Comparison of ENCODE assay signal across 20 cellular contexts in the genomic region with DNA sequence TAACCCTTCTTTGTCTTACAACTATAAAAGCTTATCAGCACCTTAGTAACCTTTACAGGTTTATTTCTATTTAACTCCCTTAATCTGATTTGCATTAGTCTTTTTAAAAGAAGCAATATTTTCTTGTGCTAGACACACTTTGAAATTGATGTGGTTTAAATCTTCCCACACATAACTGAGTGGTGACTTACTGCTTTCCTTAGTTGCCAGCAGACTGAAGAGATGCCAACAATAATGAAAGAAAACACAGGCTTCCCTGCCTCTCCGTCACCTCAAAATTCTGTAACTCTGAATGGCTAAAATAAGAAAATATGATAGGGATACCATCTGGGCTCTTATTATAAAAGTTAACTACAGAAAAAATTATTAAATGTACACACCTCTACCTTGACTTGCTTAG.
DNase-seq lines count a peak whose midpoint lies in the region; ATAC-seq and TF ChIP-seq lines count a peak whose summit lies in the region.
"Had no signal": no experiment of that assay in that cellular context is flagged by ENCODE, and none has a peak within 500 bp of the region (broad histone marks: within the 10 kb centered on the region; RNA-seq: fewer than 3 reads in every experiment).

No MANE protein-coding gene starts in this region.

- no peaks in the 10 kb centered on the region for H3K4me1 Mint-ChIP-seq in MCF 10A (ENCODE audit: insufficient read depth, unreplicated experiment)
- H3K4me1 Mint-ChIP-seq in activated CD4-positive, alpha-beta memory T cell treated with anti-CD3 and anti-CD28 coated beads for 36 hours (ENCODE audit: low read depth), result no peaks in the 10 kb centered on the region
- H3K4me1 Mint-ChIP-seq: activated naive CD8-positive, alpha-beta T cell treated with anti-CD3 and anti-CD28 coated beads, Interleukin-2, amount 50 U/mL, for 24 hours; immature natural killer cell had no signal

- DNase-seq in MCF 10A (ENCODE audit: unreplicated experiment) (peak; percentile 35), breast epithelium (ENCODE audit: low spot score in 2 of 2) (no peak), astrocyte of the cerebellum (ENCODE audit: low read depth) (peak; percentile 92), foreskin fibroblast (peak; percentile 42 to 72), ACHN (no peak), NCI-H187 treated with DMSO at 0.1 percent for 48 hours (lab: John Stamatoyannopoulos, UW) (no peak)
- DNase-seq in activated CD4-positive, alpha-beta memory T cell treated with anti-CD3 and anti-CD28 coated beads for 36 hours, result no peak
- DNase-seq: activated CD4-positive, alpha-beta T cell treated with anti-CD3 and anti-CD28 coated beads for 1 hour; activated naive CD8-positive, alpha-beta T cell treated with anti-CD3 and anti-CD28 coated beads, Interleukin-2, amount 50 U/mL, for 24 hours; immature natural killer cell; NCI-H1092; NCI-H2107; NCI-H526; tibial artery had no signal

- TF ChIP-seq CTCF in MCF 10A (IDR thresholded peaks at IDR 0.05; ENCODE audit: unreplicated experiment), result no peak
- no peak for TF ChIP-seq CTCF in breast epithelium (IDR thresholded peaks at IDR 0.05)
- TF ChIP-seq CTCF in astrocyte of the cerebellum (IDR thresholded peaks at IDR 0.05; ENCODE audit: low read depth, low read length, missing control alignments), result no peak
- TF ChIP-seq CTCF in foreskin fibroblast (IDR thresholded peaks at IDR 0.05; ENCODE audit: low read depth, low read length), result no peak

- CTCF ChIA-PET in MCF 10A (lab: Yijun Ruan, JAX), result no interaction called here
- CTCF ChIA-PET in activated CD4-positive, alpha-beta memory T cell treated with anti-CD3 and anti-CD28 coated beads for 36 hours (lab: Charles Lee), result no interaction called here

- POLR2A ChIA-PET in MCF 10A (lab: Yijun Ruan, JAX), result no interaction called here
- POLR2A ChIA-PET in activated CD4-positive, alpha-beta memory T cell treated with anti-CD3 and anti-CD28 coated beads for 36 hours (lab: Charles Lee), result no interaction called here

- H3K36me3 ChIP-seq in breast epithelium, result no peaks in the 10 kb centered on the region
- H3K36me3 ChIP-seq: tibial artery had no signal

- intact Hi-C loops in MCF 10A (cut with micrococcal nuclease) (no loop called here), breast epithelium (cut with DNase I; ENCODE audit: low total_unique reads) (no loop called here)
- intact Hi-C loops in activated CD4-positive, alpha-beta memory T cell treated with anti-CD3 and anti-CD28 coated beads for 36 hours (cut with micrococcal nuclease), result no loop called here

- H3K36me3 Mint-ChIP-seq in MCF 10A (ENCODE audit: insufficient read depth, unreplicated experiment), result no peaks in the 10 kb centered on the region
- H3K36me3 Mint-ChIP-seq in activated CD4-positive, alpha-beta memory T cell treated with anti-CD3 and anti-CD28 coated beads for 36 hours, result no peaks in the 10 kb centered on the region
- H3K36me3 Mint-ChIP-seq: immature natural killer cell had no signal

- H3K4me3 ChIP-seq in breast epithelium, result no peak overlapping the region
- no peak overlapping the region for H3K4me3 ChIP-seq in astrocyte of the cerebellum (ENCODE audit: low read depth, low read length)
- H3K4me3 ChIP-seq in foreskin fibroblast (ENCODE audit: low read depth in 1 of 2, low read length in 2 of 2), result no peak overlapping the region
- H3K4me3 ChIP-seq: GM12878, lung, tibial artery had no signal

- no peaks in the 10 kb centered on the region for H3K27me3 Mint-ChIP-seq in MCF 10A (ENCODE audit: insufficient read depth, unreplicated experiment)
- H3K27me3 Mint-ChIP-seq in activated CD4-positive, alpha-beta memory T cell treated with anti-CD3 and anti-CD28 coated beads for 36 hours, result peaks cover 2% of the 10 kb centered on the region
- H3K27me3 Mint-ChIP-seq: natural killer cell treated with Interleukin-12 subunit alpha and Interleukin-12 subunit beta and Interleukin-15 and Interleukin-18, amount 100 ng/mL, for 72 hours had no signal

- no peak for ATAC-seq in HG02610 (IDR thresholded peaks at IDR 0.05; ENCODE audit: unreplicated experiment)
- ATAC-seq: activated naive CD8-positive, alpha-beta T cell treated with anti-CD3 and anti-CD28 coated beads, Interleukin-2, amount 50 U/mL, for 24 hours; GM12878; natural killer cell treated with Interleukin-12 subunit alpha and Interleukin-12 subunit beta and Interleukin-15 and Interleukin-18, amount 100 ng/mL, for 72 hours had no signal

- H3K27me3 ChIP-seq in breast epithelium, result no peaks in the 10 kb centered on the region
- H3K27me3 ChIP-seq: tibial artery had no signal

- in situ Hi-C loops in astrocyte of the cerebellum (cut with HindIII; ENCODE audit: low sequenced_read_pairs) (no loop called here), ACHN (cut with HindIII; ENCODE audit: low pct_ligation_motif_present, low pct_unique_long_range_greater_than_20kb, low sequenced_read_pairs) (no loop called here)

- no peaks in the 10 kb centered on the region for H3K4me1 ChIP-seq in breast epithelium

- BruUV-seq in MCF 10A (replicated peaks; lab: Mats Ljungman, UMichigan), result no TSS peak

- H3K9me3 Mint-ChIP-seq in MCF 10A (ENCODE audit: unreplicated experiment), result peaks cover 33% of the 10 kb centered on the region
- peaks cover 10% of the 10 kb centered on the region for H3K9me3 Mint-ChIP-seq in activated CD4-positive, alpha-beta memory T cell treated with anti-CD3 and anti-CD28 coated beads for 36 hours

- H3K27ac ChIP-seq in breast epithelium, result no peak overlapping the region
- H3K27ac ChIP-seq: 22Rv1, tibial artery had no signal

- H3K27ac Mint-ChIP-seq in MCF 10A (ENCODE audit: low read depth, unreplicated experiment), result no peak overlapping the region
- no peak overlapping the region for H3K27ac Mint-ChIP-seq in activated CD4-positive, alpha-beta memory T cell treated with anti-CD3 and anti-CD28 coated beads for 36 hours
- H3K27ac Mint-ChIP-seq: activated naive CD8-positive, alpha-beta T cell treated with anti-CD3 and anti-CD28 coated beads, Interleukin-2, amount 50 U/mL, for 24 hours; activated T-helper 2 cell treated with anti-CD3 and anti-CD28 coated beads, Interferon-gamma antibody, Interleukin-2, Interleukin-4, amounts not matched to agents 10 μg/mL and 5 μg/mL and 100 μg/mL, durations not matched to agents 14 hours and 24 hours and 36 hours; immature natural killer cell; natural killer cell treated with Interleukin-12 subunit alpha and Interleukin-12 subunit beta and Interleukin-15 and Interleukin-18, amount 100 ng/mL, for 72 hours had no signal

- H3K4me3 Mint-ChIP-seq in MCF 10A (ENCODE audit: unreplicated experiment), result no peak overlapping the region
- H3K4me3 Mint-ChIP-seq in activated CD4-positive, alpha-beta memory T cell treated with anti-CD3 and anti-CD28 coated beads for 36 hours, result no peak overlapping the region
- H3K4me3 Mint-ChIP-seq: activated naive CD8-positive, alpha-beta T cell treated with anti-CD3 and anti-CD28 coated beads, Interleukin-2, amount 50 U/mL, for 24 hours; immature natural killer cell; natural killer cell treated with Interleukin-12 subunit alpha and Interleukin-12 subunit beta and Interleukin-15 and Interleukin-18, amount 100 ng/mL, for 72 hours had no signal

- peaks cover 0 to 5% of the 10 kb centered on the region in 2 donors for H3K9me3 ChIP-seq in breast epithelium
- H3K9me3 ChIP-seq: tibial artery had no signal

- TF ChIP-seq POLR2A in breast epithelium (IDR thresholded peaks at IDR 0.05), result no peak

Comparison
In these comparisons a context has a peak if more than half of its experiments do, and no peak if none do; other contexts are left out.
1. DNase-seq: peak in MCF 10A (single experiment), astrocyte of the cerebellum (single experiment) and foreskin fibroblast (2 of 2); none in breast epithelium (0 of 2), ACHN (single experiment), activated CD4-positive, alpha-beta memory T cell treated with anti-CD3 and anti-CD28 coated beads for 36 hours (single experiment) and NCI-H187 treated with DMSO at 0.1 percent for 48 hours (single experiment).